ENCODE assay signal across 1 cellular context in genomic region chr16:65772134-65772732, GRCh38.
TF ChIP-seq lines count a peak whose summit lies in the region.

No MANE protein-coding gene starts in this region.

TF ChIP-seq in GM23338, 12 proteins besides CTCF, POLR2A, EP300 and RAD21 (continued from another document):
- TF ChIP-seq, protein P1, sequence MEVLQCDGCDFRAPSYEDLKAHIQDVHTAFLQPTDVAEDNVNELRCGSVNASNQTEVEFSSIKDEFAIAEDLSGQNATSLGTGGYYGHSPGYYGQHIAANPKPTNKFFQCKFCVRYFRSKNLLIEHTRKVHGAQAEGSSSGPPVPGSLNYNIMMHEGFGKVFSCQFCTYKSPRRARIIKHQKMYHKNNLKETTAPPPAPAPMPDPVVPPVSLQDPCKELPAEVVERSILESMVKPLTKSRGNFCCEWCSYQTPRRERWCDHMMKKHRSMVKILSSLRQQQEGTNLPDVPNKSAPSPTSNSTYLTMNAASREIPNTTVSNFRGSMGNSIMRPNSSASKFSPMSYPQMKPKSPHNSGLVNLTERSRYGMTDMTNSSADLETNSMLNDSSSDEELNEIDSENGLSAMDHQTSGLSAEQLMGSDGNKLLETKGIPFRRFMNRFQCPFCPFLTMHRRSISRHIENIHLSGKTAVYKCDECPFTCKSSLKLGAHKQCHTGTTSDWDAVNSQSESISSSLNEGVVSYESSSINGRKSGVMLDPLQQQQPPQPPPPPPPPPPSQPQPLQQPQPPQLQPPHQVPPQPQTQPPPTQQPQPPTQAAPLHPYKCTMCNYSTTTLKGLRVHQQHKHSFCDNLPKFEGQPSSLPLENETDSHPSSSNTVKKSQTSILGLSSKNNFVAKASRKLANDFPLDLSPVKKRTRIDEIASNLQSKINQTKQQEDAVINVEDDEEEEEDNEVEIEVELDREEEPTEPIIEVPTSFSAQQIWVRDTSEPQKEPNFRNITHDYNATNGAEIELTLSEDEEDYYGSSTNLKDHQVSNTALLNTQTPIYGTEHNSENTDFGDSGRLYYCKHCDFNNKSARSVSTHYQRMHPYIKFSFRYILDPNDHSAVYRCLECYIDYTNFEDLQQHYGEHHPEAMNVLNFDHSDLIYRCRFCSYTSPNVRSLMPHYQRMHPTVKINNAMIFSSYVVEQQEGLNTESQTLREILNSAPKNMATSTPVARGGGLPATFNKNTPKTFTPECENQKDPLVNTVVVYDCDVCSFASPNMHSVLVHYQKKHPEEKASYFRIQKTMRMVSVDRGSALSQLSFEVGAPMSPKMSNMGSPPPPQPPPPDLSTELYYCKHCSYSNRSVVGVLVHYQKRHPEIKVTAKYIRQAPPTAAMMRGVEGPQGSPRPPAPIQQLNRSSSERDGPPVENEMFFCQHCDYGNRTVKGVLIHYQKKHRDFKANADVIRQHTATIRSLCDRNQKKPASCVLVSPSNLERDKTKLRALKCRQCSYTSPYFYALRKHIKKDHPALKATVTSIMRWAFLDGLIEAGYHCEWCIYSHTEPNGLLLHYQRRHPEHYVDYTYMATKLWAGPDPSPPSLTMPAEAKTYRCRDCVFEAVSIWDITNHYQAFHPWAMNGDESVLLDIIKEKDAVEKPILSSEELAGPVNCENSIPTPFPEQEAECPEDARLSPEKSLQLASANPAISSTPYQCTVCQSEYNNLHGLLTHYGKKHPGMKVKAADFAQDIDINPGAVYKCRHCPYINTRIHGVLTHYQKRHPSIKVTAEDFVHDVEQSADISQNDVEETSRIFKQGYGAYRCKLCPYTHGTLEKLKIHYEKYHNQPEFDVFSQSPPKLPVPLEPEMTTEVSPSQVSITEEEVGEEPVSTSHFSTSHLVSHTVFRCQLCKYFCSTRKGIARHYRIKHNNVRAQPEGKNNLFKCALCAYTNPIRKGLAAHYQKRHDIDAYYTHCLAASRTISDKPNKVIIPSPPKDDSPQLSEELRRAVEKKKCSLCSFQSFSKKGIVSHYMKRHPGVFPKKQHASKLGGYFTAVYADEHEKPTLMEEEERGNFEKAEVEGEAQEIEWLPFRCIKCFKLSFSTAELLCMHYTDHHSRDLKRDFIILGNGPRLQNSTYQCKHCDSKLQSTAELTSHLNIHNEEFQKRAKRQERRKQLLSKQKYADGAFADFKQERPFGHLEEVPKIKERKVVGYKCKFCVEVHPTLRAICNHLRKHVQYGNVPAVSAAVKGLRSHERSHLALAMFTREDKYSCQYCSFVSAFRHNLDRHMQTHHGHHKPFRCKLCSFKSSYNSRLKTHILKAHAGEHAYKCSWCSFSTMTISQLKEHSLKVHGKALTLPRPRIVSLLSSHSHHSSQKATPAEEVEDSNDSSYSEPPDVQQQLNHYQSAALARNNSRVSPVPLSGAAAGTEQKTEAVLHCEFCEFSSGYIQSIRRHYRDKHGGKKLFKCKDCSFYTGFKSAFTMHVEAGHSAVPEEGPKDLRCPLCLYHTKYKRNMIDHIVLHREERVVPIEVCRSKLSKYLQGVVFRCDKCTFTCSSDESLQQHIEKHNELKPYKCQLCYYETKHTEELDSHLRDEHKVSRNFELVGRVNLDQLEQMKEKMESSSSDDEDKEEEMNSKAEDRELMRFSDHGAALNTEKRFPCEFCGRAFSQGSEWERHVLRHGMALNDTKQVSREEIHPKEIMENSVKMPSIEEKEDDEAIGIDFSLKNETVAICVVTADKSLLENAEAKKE (CRISPR knock-in tag; IDR thresholded peaks at IDR 0.05): no peak
- TF ChIP-seq ZNF331 (CRISPR knock-in tag; IDR thresholded peaks at IDR 0.05; ENCODE audit: low read depth) (no peak), CREB1 (CRISPR knock-in tag; IDR thresholded peaks at IDR 0.05; ENCODE audit: low read depth) (peak; percentile 26; the same call in 1 of the 2 replicates), EZH2 (IDR thresholded peaks at IDR 0.05; ENCODE audit: low read depth, unreplicated experiment) (no peak), EZH2phosphoT487 (IDR thresholded peaks at IDR 0.05; ENCODE audit: unreplicated experiment) (no peak)
TF ChIP-seq in GM23338: peak in this region for 3.
